Comparison of ENCODE assay signal across 12 cellular contexts in the genomic region with DNA sequence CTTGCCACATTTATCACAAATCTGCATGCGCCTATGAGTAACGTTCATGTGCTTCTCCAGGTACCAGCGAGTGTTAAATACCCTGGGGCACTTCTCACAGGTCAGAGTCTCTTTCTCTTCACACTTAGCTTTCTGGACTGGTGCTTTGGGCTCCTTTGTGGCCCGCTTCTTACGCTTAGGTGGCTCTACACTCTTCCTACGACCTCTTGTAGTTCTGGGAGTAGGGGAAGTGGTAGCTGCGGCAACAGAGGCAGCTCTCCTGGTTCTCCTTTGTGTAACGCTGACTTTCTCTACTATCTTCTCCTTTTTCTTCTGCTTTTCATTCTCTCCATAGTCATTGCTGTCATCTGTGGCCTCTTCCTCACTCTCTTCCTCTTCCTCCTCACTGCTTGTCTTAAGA.
A peak's percentile ranks its signal among the peaks of the same experiment; 100 is the strongest.
DNase-seq lines count a peak whose midpoint lies in the region; ATAC-seq and TF ChIP-seq lines count a peak whose summit lies in the region.
"Had no signal": no experiment of that assay in that cellular context is flagged by ENCODE, and none has a peak within 500 bp of the region (broad histone marks: within the 10 kb centered on the region; RNA-seq: fewer than 3 reads in every experiment).

No MANE protein-coding gene starts in this region.

- no peak for ATAC-seq in GM18505 (IDR thresholded peaks at IDR 0.05; ENCODE audit: unreplicated experiment)
- ATAC-seq: foreskin keratinocyte had no signal

- DNase-seq in ELF-1 (ENCODE audit: low read depth, low spot score) (peak; percentile 20), NOMO-1 (lab: John Stamatoyannopoulos, UW; ENCODE audit: unreplicated experiment in 2 of 2) (peak; percentile 25 to 63), pons (ENCODE audit: low spot score) (peak; percentile 11), nucleus accumbens (lab: John Stamatoyannopoulos, UW) (no peak), iPS-NIHi7 (ENCODE audit: extremely low spot score) (no peak)
- no peak for DNase-seq in stimulated activated CD4-positive, alpha-beta T cell treated with anti-CD3 and anti-CD28 coated beads, Interleukin-2, amount 100 ng/mL, for 48 hours
- DNase-seq: activated CD8-positive, alpha-beta memory T cell treated with anti-CD3 and anti-CD28 coated beads, Interleukin-2, amount 50 U/mL, for 4 hours; central memory CD4-positive, alpha-beta T cell; NCI-H226 had no signal

- peak overlapping the region; percentile 34 for H3K27ac ChIP-seq in angular gyrus (ENCODE audit: low read depth, low read length)
- H3K27ac ChIP-seq: foreskin keratinocyte had no signal

- TF ChIP-seq POLR2A in GM18505 (IDR thresholded peaks at IDR 0.05; ENCODE audit: borderline replicate concordance, extremely low read depth, insufficient read depth, insufficient read length): no peak

Comparison
In these comparisons a context has a peak if more than half of its experiments do, and no peak if none do; other contexts are left out.
1. DNase-seq: peak in ELF-1 (single experiment), NOMO-1 (2 of 2) and pons (single experiment); none in stimulated activated CD4-positive, alpha-beta T cell treated with anti-CD3 and anti-CD28 coated beads, Interleukin-2, amount 100 ng/mL, for 48 hours (0 of 2), nucleus accumbens (0 of 56) and iPS-NIHi7 (single experiment).